ENCODE assay signal across 8 cellular contexts in genomic region chr13:32530841-32531253, GRCh38. TPM values are rescaled to one million over a fixed set of nuclear protein-coding genes. Genes with fewer than 3 reads are reported as not detected.
A peak's percentile ranks its signal among the peaks of the same experiment; 100 is the strongest.
DNase-seq lines count a peak whose midpoint lies in the region; ATAC-seq and TF ChIP-seq lines count a peak whose summit lies in the region.

No MANE protein-coding gene starts in this region.

- H3K4me1 ChIP-seq in body of pancreas, result peaks cover 52% of the 10 kb centered on the region
- H3K4me1 ChIP-seq in ovary (ENCODE audit: insufficient read depth), result peaks cover 8% of the 10 kb centered on the region

- DNase-seq in AG09309 (ENCODE audit: low read depth) (peak; percentile 29), body of pancreas (peak in 1 of 4 donors; percentile 27), medulla oblongata (ENCODE audit: extremely low spot score) (peak; percentile 86), HuH-7 (ENCODE audit: low spot score) (no peak), NCI-H82 treated with DMSO at 0.1 percent for 48 hours (lab: John Stamatoyannopoulos, UW; ENCODE audit: unreplicated experiment) (no peak), ovary (no peak)

- intact Hi-C loops in body of pancreas (cut with DNase I) (no loop called here), ovary (cut with DNase I) (loop anchor here in 3 of 4 donors (10.0 kb wide), 2 partner anchors 106 to 116 kb away; partner anchors contain the start of gene N4BP2L1 (in 2 of the 3))

- 51 to 63% methylated on average over 2 of the region's 2 CpGs for WGBS in body of pancreas, 2 donors
- 40 to 42% (median 41%) methylated on average over 2 of the region's 2 CpGs for WGBS in ovary, 3 donors

- H3K27ac ChIP-seq in body of pancreas, result peak overlapping the region in 1 of 4 donors; percentile 20
- H3K27ac ChIP-seq in ovary, result no peak overlapping the region

- H3K4me3 ChIP-seq in AG09309 (ENCODE audit: control insufficient read depth, low read depth, low read length), result no peak overlapping the region
- no peak overlapping the region for H3K4me3 ChIP-seq in body of pancreas
- H3K4me3 ChIP-seq in ovary, result no peak overlapping the region

- H3K9me3 ChIP-seq in body of pancreas, result no peaks in the 10 kb centered on the region
- no peaks in the 10 kb centered on the region for H3K9me3 ChIP-seq in ovary

- H3K36me3 ChIP-seq in body of pancreas (replicated peaks in 1 of 2; ENCODE audit: insufficient read depth in 1 of 2, low read depth in 2 of 2) (peaks cover 0 to 1% of the 10 kb centered on the region in 2 donors), ovary (no peaks in the 10 kb centered on the region)

- TF ChIP-seq POLR2A in body of pancreas (IDR thresholded peaks at IDR 0.05) (no peak), ovary (IDR thresholded peaks at IDR 0.05) (no peak)

- H3K27me3 ChIP-seq in body of pancreas (no peaks in the 10 kb centered on the region), ovary (no peaks in the 10 kb centered on the region)

- TF ChIP-seq CTCF in AG09309 (IDR thresholded peaks at IDR 0.05; ENCODE audit: control insufficient read depth, insufficient read depth, low read depth, low read length, missing control alignments), result no peak
- TF ChIP-seq CTCF in body of pancreas (IDR thresholded peaks at IDR 0.05), result no peak
- no peak for TF ChIP-seq CTCF in ovary (IDR thresholded peaks at IDR 0.05)

- ATAC-seq in GM19035 (IDR thresholded peaks at IDR 0.05; ENCODE audit: unreplicated experiment) (peak; percentile 73), HG03432 (IDR thresholded peaks at IDR 0.05; ENCODE audit: unreplicated experiment) (peak; percentile 72), body of pancreas (peak; percentile 15)

- TF ChIP-seq EP300 in ovary (IDR thresholded peaks at IDR 0.05), result no peak

RNA-seq across cellular contexts. Expression of gene N4BP2L2, which starts 7.7 kb away (rescaled TPM):
- total RNA-seq in body of pancreas (100 to 1,000 TPM; 120 to 191 TPM), ovary (100 to 1,000 TPM; 144 to 220 (median 183) TPM)
- polyA plus RNA-seq in ovary, result 100 to 1,000 TPM in 1 of 2 donors, 10 to 100 TPM in 1; 67.8 to 106 TPM

RNA-seq across cellular contexts. Expression of gene PDS5B, which starts 55.4 kb away (rescaled TPM):
- total RNA-seq in body of pancreas (10 to 100 TPM; 19.2 to 20.8 TPM), ovary (10 to 100 TPM; 44.9 to 74.9 (median 55.6) TPM)
- 10 to 100 TPM; 13.6 to 24.8 TPM for polyA plus RNA-seq in ovary

Comparison
In these comparisons a context has a peak if more than half of its experiments do, and no peak if none do; other contexts are left out.
1. DNase-seq: peak in AG09309 (single experiment) and medulla oblongata (single experiment); none in HuH-7 (single experiment), NCI-H82 treated with DMSO at 0.1 percent for 48 hours (single experiment) and ovary (0 of 5).
2. ATAC-seq: peak in every context shown above with its lines; median percentile 73 in GM19035; 72 in HG03432; 15 in body of pancreas.